In genomic region chr12:20681334-20681733, GRCh38 we compare ENCODE assay signal across 1 cellular context.
TF ChIP-seq lines count a peak whose summit lies in the region.

No MANE protein-coding gene starts in this region.

TF ChIP-seq in HepG2, 621 proteins besides CTCF, POLR2A, EP300 and RAD21 (continued from another document):
- no peak for TF ChIP-seq DMTF1 (CRISPR knock-in tag; IDR thresholded peaks at IDR 0.05)
- TF ChIP-seq ZNF235 (CRISPR knock-in tag; IDR thresholded peaks at IDR 0.05; ENCODE audit: borderline replicate concordance): no peak
- TF ChIP-seq, protein P1, sequence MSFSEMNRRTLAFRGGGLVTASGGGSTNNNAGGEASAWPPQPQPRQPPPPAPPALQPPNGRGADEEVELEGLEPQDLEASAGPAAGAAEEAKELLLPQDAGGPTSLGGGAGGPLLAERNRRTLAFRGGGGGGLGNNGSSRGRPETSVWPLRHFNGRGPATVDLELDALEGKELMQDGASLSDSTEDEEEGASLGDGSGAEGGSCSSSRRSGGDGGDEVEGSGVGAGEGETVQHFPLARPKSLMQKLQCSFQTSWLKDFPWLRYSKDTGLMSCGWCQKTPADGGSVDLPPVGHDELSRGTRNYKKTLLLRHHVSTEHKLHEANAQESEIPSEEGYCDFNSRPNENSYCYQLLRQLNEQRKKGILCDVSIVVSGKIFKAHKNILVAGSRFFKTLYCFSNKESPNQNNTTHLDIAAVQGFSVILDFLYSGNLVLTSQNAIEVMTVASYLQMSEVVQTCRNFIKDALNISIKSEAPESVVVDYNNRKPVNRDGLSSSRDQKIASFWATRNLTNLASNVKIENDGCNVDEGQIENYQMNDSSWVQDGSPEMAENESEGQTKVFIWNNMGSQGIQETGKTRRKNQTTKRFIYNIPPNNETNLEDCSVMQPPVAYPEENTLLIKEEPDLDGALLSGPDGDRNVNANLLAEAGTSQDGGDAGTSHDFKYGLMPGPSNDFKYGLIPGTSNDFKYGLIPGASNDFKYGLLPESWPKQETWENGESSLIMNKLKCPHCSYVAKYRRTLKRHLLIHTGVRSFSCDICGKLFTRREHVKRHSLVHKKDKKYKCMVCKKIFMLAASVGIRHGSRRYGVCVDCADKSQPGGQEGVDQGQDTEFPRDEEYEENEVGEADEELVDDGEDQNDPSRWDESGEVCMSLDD (CRISPR knock-in tag; IDR thresholded peaks at IDR 0.05; ENCODE audit: borderline replicate concordance): no peak
- no peak for TF ChIP-seq SOX6 (IDR thresholded peaks at IDR 0.05)
- no peak for TF ChIP-seq SOX6 (CRISPR knock-in tag; IDR thresholded peaks at IDR 0.05)
- no peak for TF ChIP-seq CENPT (CRISPR knock-in tag; IDR thresholded peaks at IDR 0.05; ENCODE audit: low read depth)
- TF ChIP-seq ATF1 (CRISPR knock-in tag; IDR thresholded peaks at IDR 0.05): no peak
- TF ChIP-seq SETDB1 (CRISPR knock-in tag; IDR thresholded peaks at IDR 0.05; ENCODE audit: borderline replicate concordance): no peak
- TF ChIP-seq NAIF1 (CRISPR knock-in tag; IDR thresholded peaks at IDR 0.05; ENCODE audit: borderline replicate concordance): no peak
- TF ChIP-seq MAFF (IDR thresholded peaks at IDR 0.05; ENCODE audit: low read depth, low read length): no peak
- no peak for TF ChIP-seq AFF4 (CRISPR knock-in tag; IDR thresholded peaks at IDR 0.05)
